8 cellular contexts compared by ENCODE assay signal in genomic region chr6:160519603-160520042, GRCh38.
DNase-seq lines count a peak whose midpoint lies in the region; ATAC-seq and TF ChIP-seq lines count a peak whose summit lies in the region.

No MANE protein-coding gene starts in this region.

- TF ChIP-seq CTCF in AG09309 (IDR thresholded peaks at IDR 0.05; ENCODE audit: control insufficient read depth, insufficient read depth, low read depth, low read length, missing control alignments) (peak; percentile 96), foreskin fibroblast (IDR thresholded peaks at IDR 0.05; ENCODE audit: low read depth, low read length) (peak; percentile 96), retinal pigment epithelial cell (conservative IDR thresholded peaks at IDR 0.05; ENCODE audit: low read depth, low read length) (peak; percentile 96)

- peak overlapping the region; percentile 77 for H3K4me3 ChIP-seq in AG09309 (ENCODE audit: control insufficient read depth, low read depth, low read length)
- peak overlapping the region; percentile 52 to 76 for H3K4me3 ChIP-seq in foreskin fibroblast (ENCODE audit: low read depth in 1 of 2, low read length in 2 of 2)
- H3K4me3 ChIP-seq in retinal pigment epithelial cell (ENCODE audit: low read length) = peak overlapping the region; percentile 59

- ATAC-seq in GM18511 (IDR thresholded peaks at IDR 0.05; ENCODE audit: unreplicated experiment) (peak; percentile 85), HG03025 (IDR thresholded peaks at IDR 0.05; ENCODE audit: low FRiP score, unreplicated experiment) (peak; percentile 83)

- DNase-seq in AG09309 (ENCODE audit: low read depth) (no peak), SW480 (ENCODE audit: low spot score) (peak; percentile 57), foreskin fibroblast (peak in 1 of 2 donors; percentile 2), retinal pigment epithelial cell (ENCODE audit: low read depth) (no peak), UCSD-AML1 (lab: John Stamatoyannopoulos, UW; ENCODE audit: unreplicated experiment) (no peak)
- DNase-seq in stimulated activated CD4-positive, alpha-beta T cell treated with anti-CD3 and anti-CD28 coated beads, Interleukin-2, amount 100 ng/mL, for 24 hours = no peak
